Comparison of ENCODE assay signal across 9 cellular contexts in genomic region chr1:27000817-27001460, GRCh38. TPM values are rescaled to one million over a fixed set of nuclear protein-coding genes. Genes with fewer than 3 reads are reported as not detected.
DNase-seq lines count a peak whose midpoint lies in the region; ATAC-seq and TF ChIP-seq lines count a peak whose summit lies in the region.
"Had no signal": no experiment of that assay in that cellular context is flagged by ENCODE, and none has a peak within 500 bp of the region (broad histone marks: within the 10 kb centered on the region; RNA-seq: fewer than 3 reads in every experiment).

No MANE protein-coding gene starts in this region.

- H3K27me3 Mint-ChIP-seq in neural progenitor cell (ENCODE audit: insufficient read depth, low read depth) (peaks cover 20% of the 10 kb centered on the region), immature natural killer cell (ENCODE audit: low read depth in 3 of 3) (peaks cover 3 to 5% (median 4%) of the 10 kb centered on the region in 3 donors)

- TF ChIP-seq EP300 in esophagus muscularis mucosa (IDR thresholded peaks at IDR 0.05), result no peak

- H3K4me3 ChIP-seq in PC-3 (ENCODE audit: low read length) (no peak overlapping the region), esophagus muscularis mucosa (no peak overlapping the region), neural progenitor cell (no peak overlapping the region)

- H3K36me3 ChIP-seq in PC-3 (ENCODE audit: low read depth, low read length) (peaks cover 11% of the 10 kb centered on the region; the same call in 1 of the 2 replicates), esophagus muscularis mucosa (peaks cover 4 to 20% (median 18%) of the 10 kb centered on the region in 4 donors), neural progenitor cell (no peaks in the 10 kb centered on the region)

- CTCF ChIA-PET in PC-3 (lab: Charles Lee), result no interaction called here

- peaks cover 72% of the 10 kb centered on the region for H3K4me1 ChIP-seq in PC-3 (ENCODE audit: insufficient read depth, low read length)
- H3K4me1 ChIP-seq in esophagus muscularis mucosa, result peaks cover 77 to 100% (median 100%) of the 10 kb centered on the region in 4 donors
- peaks cover 38% of the 10 kb centered on the region for H3K4me1 ChIP-seq in neural progenitor cell

- peaks cover 18% of the 10 kb centered on the region for H3F3A ChIP-seq in PC-3 (ENCODE audit: low read length, unreplicated experiment)
- peaks cover 33% of the 10 kb centered on the region for H3F3A ChIP-seq in neural progenitor cell (ENCODE audit: low read depth)

- no TSS peak for BruUV-seq in PC-3 (replicated peaks; lab: Mats Ljungman, UMichigan)

- H3K4me2 ChIP-seq in PC-3 (ENCODE audit: low read length), result no peak overlapping the region
- H3K4me2 ChIP-seq in neural progenitor cell, result no peak overlapping the region

- no peak overlapping the region for H2AFZ ChIP-seq in PC-3 (ENCODE audit: low read length)
- no peak overlapping the region for H2AFZ ChIP-seq in neural progenitor cell (replicated peaks)

- H3K4me1 Mint-ChIP-seq in neural progenitor cell (peaks cover 77% of the 10 kb centered on the region), immature natural killer cell (peaks cover 7% of the 10 kb centered on the region in 2 donors)

- DNase-seq in A172 (ENCODE audit: low spot score) (peak; percentile 83), PC-3 (no peak), esophagus muscularis mucosa (ENCODE audit: extremely low spot score) (no peak), neural progenitor cell (ENCODE audit: low spot score) (no peak), immature natural killer cell (no peak), NCI-H1694 treated with DMSO at 0.1 percent for 48 hours (lab: John Stamatoyannopoulos, UW) (no peak)
- no peak for DNase-seq in stimulated activated CD4-positive, alpha-beta T cell treated with anti-CD3 and anti-CD28 coated beads, Interleukin-4, amount 100 ng/mL, for 1 hour

- H3K9ac ChIP-seq in PC-3 (ENCODE audit: low read length), result no peak overlapping the region
- H3K9ac ChIP-seq in neural progenitor cell, result no peak overlapping the region

- H3K9me3 ChIP-seq in PC-3 (ENCODE audit: low read length) (no peaks in the 10 kb centered on the region), esophagus muscularis mucosa (no peaks in the 10 kb centered on the region), neural progenitor cell (ENCODE audit: low read depth) (no peaks in the 10 kb centered on the region)

- TF ChIP-seq POLR2A in esophagus muscularis mucosa (IDR thresholded peaks at IDR 0.05; ENCODE audit: low read depth), result no peak

- H3K27ac ChIP-seq in PC-3 (ENCODE audit: low read length), result peak overlapping the region; percentile 30; the same call in 1 of the 2 replicates
- peak overlapping the region; percentile 93 to 97 (median 95) for H3K27ac ChIP-seq in esophagus muscularis mucosa (replicated peaks in 1 of 4)
- no peak overlapping the region for H3K27ac ChIP-seq in neural progenitor cell

- H3K27ac Mint-ChIP-seq in neural progenitor cell (peak overlapping the region; percentile 97), immature natural killer cell (no peak overlapping the region)

- no peaks in the 10 kb centered on the region for H3K9me2 ChIP-seq in PC-3 (replicated peaks; ENCODE audit: low read length)

- H3K27me3 ChIP-seq in PC-3 (ENCODE audit: low read length) (no peaks in the 10 kb centered on the region), esophagus muscularis mucosa (no peaks in the 10 kb centered on the region), neural progenitor cell (peaks cover 14% of the 10 kb centered on the region)

- H3K79me2 ChIP-seq in PC-3 (ENCODE audit: low read length) (peaks cover 29% of the 10 kb centered on the region), neural progenitor cell (ENCODE audit: low read depth) (no peaks in the 10 kb centered on the region)

- TF ChIP-seq CTCF in PC-3 (conservative IDR thresholded peaks at IDR 0.05; ENCODE audit: low read depth, low read length) (no peak), esophagus muscularis mucosa (IDR thresholded peaks at IDR 0.05) (no peak), neural progenitor cell (IDR thresholded peaks at IDR 0.05) (no peak)

- H3K4me3 Mint-ChIP-seq in neural progenitor cell (peak overlapping the region; percentile 23), immature natural killer cell (no peak overlapping the region)

- H3K9me3 Mint-ChIP-seq in neural progenitor cell (no peaks in the 10 kb centered on the region), immature natural killer cell (no peaks in the 10 kb centered on the region)

- ATAC-seq in PC-3 (no peak), GM18498 (IDR thresholded peaks at IDR 0.05; ENCODE audit: unreplicated experiment) (no peak)

- POLR2A ChIA-PET in PC-3 (lab: Charles Lee; ENCODE audit: unreplicated experiment), result no interaction called here

- H4K20me1 ChIP-seq in PC-3 (ENCODE audit: low read length) (peaks cover 11% of the 10 kb centered on the region), neural progenitor cell (ENCODE audit: low read depth) (peaks cover 3% of the 10 kb centered on the region)

- WGBS in esophagus muscularis mucosa, result 74% methylated on average over 8 of the region's 8 CpGs

- H3K36me3 Mint-ChIP-seq in neural progenitor cell (no peaks in the 10 kb centered on the region), immature natural killer cell (no peaks in the 10 kb centered on the region)

- intact Hi-C loops in PC-3 (cut with micrococcal nuclease) (no loop called here), esophagus muscularis mucosa (cut with DNase I) (no loop called here)

RNA-seq across cellular contexts. Expression of gene TRNP1, which starts 7.4 kb away (rescaled TPM):
- 19.3 and 23.9 TPM in 2 replicates for total RNA-seq in A172 (2014; rRNA removed; shearing (Covaris generic))
- total RNA-seq in PC-3 (2014; rRNA removed), result 108 and 109 TPM in 2 replicates
- 10 to 100 TPM; 33.6 to 50.3 (median 41.5) TPM for total RNA-seq in esophagus muscularis mucosa
- total RNA-seq in neural progenitor cell (ENCODE audit: low replicate concordance), result 0.59 and 2.0 TPM in 2 replicates
- not detected for polyA plus RNA-seq in immature natural killer cell

RNA-seq across cellular contexts. Expression of gene TENT5B, which starts 11.7 kb away (rescaled TPM):
- total RNA-seq in A172 (2014; rRNA removed; shearing (Covaris generic)), result 15.9 and 25.8 TPM in 2 replicates
- total RNA-seq in PC-3 (2014; rRNA removed) (20.0 and 21.4 TPM in 2 replicates), esophagus muscularis mucosa (100 to 1,000 TPM; 168 to 299 (median 239) TPM), neural progenitor cell (ENCODE audit: low replicate concordance) (3.2 and 7.2 TPM in 2 replicates)
- not detected for polyA plus RNA-seq in immature natural killer cell

RNA-seq across cellular contexts. Expression of gene KDF1, which starts 40.7 kb away (rescaled TPM):
- total RNA-seq in A172 (2014; rRNA removed; shearing (Covaris generic)), result not detected in 2 replicates
- total RNA-seq in PC-3 (2014; rRNA removed), result 21.7 and 22.9 TPM in 2 replicates
- under 1 TPM in 2 of 4 donors, not detected in 2; 0.33 to 0.42 TPM for total RNA-seq in esophagus muscularis mucosa
- 1.1 TPM in 1 of 2 replicates, not detected in the other for total RNA-seq in neural progenitor cell (ENCODE audit: low replicate concordance)
- polyA plus RNA-seq in immature natural killer cell, result 1 to 10 TPM in 1 of 3 donors, under 1 TPM in 1, not detected in 1; 0.29 to 1.3 TPM
- total RNA-seq: mesenteric fat pad had no signal

Comparison
In these comparisons a context has a peak if more than half of its experiments do, and no peak if none do; other contexts are left out.
1. RNA of gene KDF1, which starts 40.7 kb away (total RNA-seq): 21.7 to 22.9 TPM in PC-3; 0.33 to 0.42 TPM in esophagus muscularis mucosa, not detected in A172 and 1.1 TPM in neural progenitor cell; every median in the first group is over 10 times any median in the second.